Comparison of ENCODE assay signal across 8 cellular contexts in the genomic region with DNA sequence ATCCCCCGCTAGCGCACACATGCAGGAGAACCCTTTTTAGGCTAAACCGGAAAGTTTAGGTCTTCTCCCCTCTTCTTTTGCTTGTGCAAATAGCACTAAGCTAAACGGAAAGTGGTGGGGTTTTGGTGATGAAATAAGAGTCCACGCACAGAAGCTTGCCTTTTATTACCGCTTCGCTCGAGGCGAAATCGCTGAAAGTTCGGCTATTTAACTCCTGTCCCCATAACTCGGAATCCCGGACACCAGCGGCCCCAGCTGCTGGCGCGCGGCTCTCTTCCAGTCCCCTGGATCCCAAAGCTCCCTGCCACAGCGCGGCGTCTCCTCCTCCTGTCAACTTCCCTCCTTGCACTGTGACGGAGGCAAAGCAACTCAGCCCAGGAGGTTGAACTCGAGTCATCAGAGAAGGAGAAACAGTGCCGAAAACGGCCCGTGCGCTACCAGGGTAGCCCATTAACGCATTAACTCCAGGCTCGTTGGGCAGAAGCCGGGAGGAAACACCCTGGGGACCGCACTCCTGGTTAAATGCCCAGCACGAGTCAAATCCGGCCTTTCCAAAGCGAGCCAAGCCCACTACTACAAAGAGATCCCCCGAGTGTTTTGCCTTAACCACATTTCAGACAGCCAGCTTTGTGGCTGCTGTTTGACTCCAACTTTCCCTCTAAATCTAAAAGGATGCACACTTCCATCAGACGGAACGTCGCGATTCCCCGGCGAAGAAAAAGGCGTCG. TPM values are rescaled to one million over a fixed set of nuclear protein-coding genes. Genes with fewer than 3 reads are reported as not detected.
DNase-seq lines count a peak whose midpoint lies in the region; ATAC-seq and TF ChIP-seq lines count a peak whose summit lies in the region.

No MANE protein-coding gene starts in this region.

- no peak overlapping the region for H4K5ac ChIP-seq in mesendoderm (ENCODE audit: low read length)

- H2BK15ac ChIP-seq in mesendoderm (replicated peaks; ENCODE audit: low read depth): no peak overlapping the region

- no peaks in the 10 kb centered on the region for H3K9me3 Mint-ChIP-seq in endodermal cell
- H3K9me3 Mint-ChIP-seq in activated CD4-positive, alpha-beta memory T cell treated with anti-CD3 and anti-CD28 coated beads, Interleukin-2, amount 10 ng/mL, durations not matched to agents 7 days and 5 days: peaks cover 2% of the 10 kb centered on the region

- H2AK5ac ChIP-seq in mesendoderm (ENCODE audit: low read length): no peak overlapping the region

- peak overlapping the region; percentile 92 for H3K4me3 ChIP-seq in endodermal cell (ENCODE audit: low read length)
- peak overlapping the region; percentile 66 for H3K4me3 ChIP-seq in mesendoderm (ENCODE audit: low read length)
- H3K4me3 ChIP-seq in urinary bladder (ENCODE audit: low read depth, low read length): peak overlapping the region; percentile 50

- H2BK120ac ChIP-seq in mesendoderm (ENCODE audit: low read depth, low read length): no peak overlapping the region

- H3K4me2 ChIP-seq in mesendoderm (ENCODE audit: low read length): peak overlapping the region; percentile 99

- no peak overlapping the region for H3K18ac ChIP-seq in mesendoderm (ENCODE audit: low read length)

- H3K36me3 ChIP-seq in endodermal cell (ENCODE audit: control insufficient read depth, insufficient read depth, low read length): no peaks in the 10 kb centered on the region
- H3K36me3 ChIP-seq in mesendoderm (ENCODE audit: control insufficient read depth, insufficient read depth, low read length): no peaks in the 10 kb centered on the region
- no peaks in the 10 kb centered on the region for H3K36me3 ChIP-seq in urinary bladder (ENCODE audit: insufficient read depth)

- peak overlapping the region; percentile 72 for H3K4me3 Mint-ChIP-seq in endodermal cell
- H3K4me3 Mint-ChIP-seq in activated CD4-positive, alpha-beta memory T cell treated with anti-CD3 and anti-CD28 coated beads, Interleukin-2, amount 10 ng/mL, durations not matched to agents 7 days and 5 days: no peak overlapping the region

- no peak overlapping the region for H3K23ac ChIP-seq in mesendoderm (ENCODE audit: low read length)

- H3K27me3 Mint-ChIP-seq in endodermal cell (ENCODE audit: insufficient read depth): peaks cover 48% of the 10 kb centered on the region
- peaks cover 24% of the 10 kb centered on the region for H3K27me3 Mint-ChIP-seq in activated CD4-positive, alpha-beta memory T cell treated with anti-CD3 and anti-CD28 coated beads, Interleukin-2, amount 10 ng/mL, durations not matched to agents 7 days and 5 days

- peak; percentile 70 for DNase-seq in H4 (ENCODE audit: low spot score)
- DNase-seq in NCI-H748 (lab: John Stamatoyannopoulos, UW; ENCODE audit: unreplicated experiment): peak; percentile 81
- DNase-seq in endodermal cell: peak; percentile 86
- peak; percentile 80 for DNase-seq in mesendoderm
- no peak for DNase-seq in mesenteric fat pad (ENCODE audit: low spot score)
- no peak for DNase-seq in activated CD4-positive, alpha-beta memory T cell treated with anti-CD3 and anti-CD28 coated beads, Interleukin-2, amount 10 ng/mL, durations not matched to agents 7 days and 5 days

- H3K27me3 ChIP-seq in endodermal cell (ENCODE audit: control insufficient read depth, insufficient read depth, low read length, poor library complexity, severe bottlenecking) (peaks cover 25% of the 10 kb centered on the region), mesendoderm (ENCODE audit: insufficient read depth, low read length, poor library complexity) (peaks cover 2% of the 10 kb centered on the region)

- no peak overlapping the region for H4K8ac ChIP-seq in mesendoderm (ENCODE audit: low read depth, low read length)

- H3K27ac Mint-ChIP-seq in endodermal cell: peak overlapping the region; percentile 8
- H3K27ac Mint-ChIP-seq in activated CD4-positive, alpha-beta memory T cell treated with anti-CD3 and anti-CD28 coated beads, Interleukin-2, amount 10 ng/mL, durations not matched to agents 7 days and 5 days: no peak overlapping the region

- POLR2A ChIA-PET in activated CD4-positive, alpha-beta memory T cell treated with anti-CD3 and anti-CD28 coated beads, Interleukin-2, amount 10 ng/mL, durations not matched to agents 7 days and 5 days (lab: Charles Lee): no interaction called here

- ATAC-seq in GM19452 (IDR thresholded peaks at IDR 0.05; ENCODE audit: unreplicated experiment): no peak

- WGBS in endodermal cell (ENCODE audit: insufficient coverage in 1 of 2, insufficient read length in 1 of 2), 2 experiments: 1% methylated on average over 34 to 42 of the region's 42 CpGs
- WGBS in mesendoderm (ENCODE audit: extremely low coverage, insufficient coverage, low lambda C conversion rate): no CpG with 5 or more reads among the region's 42 CpGs
- WGBS in urinary bladder: under 1% methylated on average over 42 of the region's 42 CpGs

- H3K79me1 ChIP-seq in mesendoderm (ENCODE audit: low read length): no peaks in the 10 kb centered on the region

- H3K9ac ChIP-seq in endodermal cell (ENCODE audit: extremely low read depth, low read length, poor library complexity, severe bottlenecking): peak overlapping the region; percentile 46
- peak overlapping the region; percentile 41 for H3K9ac ChIP-seq in mesendoderm (ENCODE audit: low read length)

- no peaks in the 10 kb centered on the region for H3K36me3 Mint-ChIP-seq in endodermal cell (ENCODE audit: low read depth)
- no peaks in the 10 kb centered on the region for H3K36me3 Mint-ChIP-seq in activated CD4-positive, alpha-beta memory T cell treated with anti-CD3 and anti-CD28 coated beads, Interleukin-2, amount 10 ng/mL, durations not matched to agents 7 days and 5 days (ENCODE audit: low read depth)

- TF ChIP-seq CTCF in endodermal cell (conservative IDR thresholded peaks at IDR 0.05): no peak

- no peak overlapping the region for H3K27ac ChIP-seq in endodermal cell (ENCODE audit: low read depth, low read length)
- no peak overlapping the region for H3K27ac ChIP-seq in mesendoderm (ENCODE audit: low read depth, low read length)
- peak overlapping the region; percentile 72 for H3K27ac ChIP-seq in urinary bladder (ENCODE audit: low read depth)

- peaks cover 5% of the 10 kb centered on the region for H3K9me3 ChIP-seq in endodermal cell (ENCODE audit: control insufficient read depth, low read length)

- H2BK5ac ChIP-seq in mesendoderm (ENCODE audit: low read length): no peak overlapping the region

- peak overlapping the region; percentile 71 for H3K56ac ChIP-seq in mesendoderm (ENCODE audit: low read length)

- CTCF ChIA-PET in activated CD4-positive, alpha-beta memory T cell treated with anti-CD3 and anti-CD28 coated beads, Interleukin-2, amount 10 ng/mL, durations not matched to agents 7 days and 5 days (lab: Charles Lee): no interaction called here

- H3K4me1 Mint-ChIP-seq in endodermal cell: peaks cover 13% of the 10 kb centered on the region
- H3K4me1 Mint-ChIP-seq in activated CD4-positive, alpha-beta memory T cell treated with anti-CD3 and anti-CD28 coated beads, Interleukin-2, amount 10 ng/mL, durations not matched to agents 7 days and 5 days: peaks cover 3% of the 10 kb centered on the region

- H3K4ac ChIP-seq in mesendoderm (ENCODE audit: low read depth, low read length): no peak overlapping the region

- H3K4me1 ChIP-seq in endodermal cell (ENCODE audit: control insufficient read depth, insufficient read depth, low read length) (peaks cover 4% of the 10 kb centered on the region), mesendoderm (ENCODE audit: control insufficient read depth, low read depth, low read length) (no peaks in the 10 kb centered on the region), urinary bladder (ENCODE audit: insufficient read depth) (no peaks in the 10 kb centered on the region)

- no peaks in the 10 kb centered on the region for H3K79me2 ChIP-seq in mesendoderm (ENCODE audit: control insufficient read depth, insufficient read depth, low read length)

RNA-seq across cellular contexts. Expression of gene SEMA3D, which starts 1.3 kb away (rescaled TPM):
- 35.3 and 58.8 TPM in 2 replicates for total RNA-seq in H4 (2014; rRNA removed; shearing (Covaris generic))
- total RNA-seq in endodermal cell (10 to 100 TPM in 1 of 2 donors, 1 to 10 TPM in 1; 6.5 to 13.9 TPM), urinary bladder (102 TPM), mesenteric fat pad (1.9 TPM)
- polyA plus RNA-seq in endodermal cell (2013, experiment 1 of 2): 6.7 TPM
- polyA plus RNA-seq in endodermal cell (2013, experiment 2 of 2): 7.4 TPM
- polyA plus RNA-seq in mesendoderm (2013, experiment 1 of 2): 1.5 TPM
- 1.5 TPM for polyA plus RNA-seq in mesendoderm (2013, experiment 2 of 2)
- 3.8 TPM for polyA plus RNA-seq in urinary bladder
- total RNA-seq in activated CD4-positive, alpha-beta memory T cell treated with anti-CD3 and anti-CD28 coated beads, Interleukin-2, amount 10 ng/mL, durations not matched to agents 7 days and 5 days: not detected

Comparison
In these comparisons a context has a peak if more than half of its experiments do, and no peak if none do; other contexts are left out.
1. DNase-seq: peak in H4 (single experiment), NCI-H748 (single experiment), endodermal cell (single experiment) and mesendoderm (single experiment); none in mesenteric fat pad (single experiment) and activated CD4-positive, alpha-beta memory T cell treated with anti-CD3 and anti-CD28 coated beads, Interleukin-2, amount 10 ng/mL, durations not matched to agents 7 days and 5 days (single experiment).
2. Peak in every context shown above with its lines, with median percentiles within 50 percentile points of each other: H3K4me3 ChIP-seq.